31 cellular contexts compared by ENCODE assay signal in genomic region chr13:111424134-111424533, GRCh38.
"Had no signal": no experiment of that assay in that cellular context is flagged by ENCODE, and none has a peak within 500 bp of the region (broad histone marks: within the 10 kb centered on the region; RNA-seq: fewer than 3 reads in every experiment).

No MANE protein-coding gene starts in this region.

- ATAC-seq: activated CD8-positive, alpha-beta T cell treated with anti-CD3 and anti-CD28 coated beads for 36 hours; activated T-cell treated with anti-CD3 and anti-CD28 coated beads, Interleukin-2, amount 50 U/mL, for 4 hours; activated T-helper 17 cell treated with anti-CD3 and anti-CD28 coated beads, Interleukin-2, amount 50 U/mL, for 72 hours; body of pancreas had no signal

- H3K9me3 ChIP-seq: adrenal gland, body of pancreas, breast epithelium had no signal

- H3K4me3 ChIP-seq: adrenal gland, body of pancreas had no signal

- DNase-seq: activated B cell treated with CpG ODN at 0.5 μM for 24 hours; activated CD4-positive, alpha-beta memory T cell treated with anti-CD3 and anti-CD28 coated beads for 36 hours; activated CD4-positive, alpha-beta T cell treated with anti-CD3 and anti-CD28 coated beads for 4 hours; activated CD4-positive, alpha-beta T cell treated with anti-CD3 and anti-CD28 coated beads, Interleukin-2, amount 10 ng/mL, durations not matched to agents 24 days and 14 days; activated CD4-positive, alpha-beta T cell treated with anti-CD3 and anti-CD28 coated beads, Interleukin-2, amount 50 U/mL, for 1 hour; activated CD4-positive, alpha-beta T cell treated with anti-CD3 and anti-CD28 coated beads, Interleukin-2, amount 50 U/mL, for 4 hours; activated CD4-positive, CD25-positive, alpha-beta regulatory T cell treated with anti-CD3 and anti-CD28 coated beads, Interleukin-2, amount 50 U/mL, for 72 hours; activated CD8-positive, alpha-beta memory T cell treated with anti-CD3 and anti-CD28 coated beads, Interleukin-2, amount 50 U/mL, for 4 hours; activated CD8-positive, alpha-beta T cell treated with anti-CD3 and anti-CD28 coated beads for 36 hours; activated effector memory CD4-positive, alpha-beta T cell treated with anti-CD3 and anti-CD28 coated beads, Interleukin-2, amount 50 U/mL, for 16 hours; activated gamma-delta T cell treated with Interleukin-2 at 50 U/mL for 16 hours; activated naive CD4-positive, alpha-beta T cell; activated naive CD4-positive, alpha-beta T cell treated with anti-CD3 and anti-CD28 coated beads, Interleukin-2, amount 50 U/mL, for 16 hours; activated naive CD8-positive, alpha-beta T cell treated with anti-CD3 and anti-CD28 coated beads for 36 hours; activated T-cell treated with anti-CD3 and anti-CD28 coated beads for 4 hours; activated T-cell treated with anti-CD3 and anti-CD28 coated beads, Interleukin-2, amount 50 U/mL, for 1 hour; activated T-cell treated with anti-CD3 and anti-CD28 coated beads, Interleukin-2, amount 50 U/mL, for 4 hours; activated T-cell treated with anti-CD3 and anti-CD28 coated beads, Interleukin-2, amount 50 U/mL, for 72 hours; adrenal gland; amniotic stem cell; aorta; body of pancreas; brain microvascular endothelial cell; central memory CD4-positive, alpha-beta T cell; T-helper 2 cell; T-helper 9 cell had no signal

- H3K4me1 ChIP-seq: adrenal gland had no signal

- H3K27me3 ChIP-seq: adrenal gland, body of pancreas, brain microvascular endothelial cell had no signal

- FAIRE-seq: astrocyte, TTC549 had no signal

- H3K27ac ChIP-seq: adrenal gland, body of pancreas, brain microvascular endothelial cell, breast epithelium, VCaP had no signal

- H3K36me3 ChIP-seq: adrenal gland, brain microvascular endothelial cell, breast epithelium had no signal
